In the genomic region with DNA sequence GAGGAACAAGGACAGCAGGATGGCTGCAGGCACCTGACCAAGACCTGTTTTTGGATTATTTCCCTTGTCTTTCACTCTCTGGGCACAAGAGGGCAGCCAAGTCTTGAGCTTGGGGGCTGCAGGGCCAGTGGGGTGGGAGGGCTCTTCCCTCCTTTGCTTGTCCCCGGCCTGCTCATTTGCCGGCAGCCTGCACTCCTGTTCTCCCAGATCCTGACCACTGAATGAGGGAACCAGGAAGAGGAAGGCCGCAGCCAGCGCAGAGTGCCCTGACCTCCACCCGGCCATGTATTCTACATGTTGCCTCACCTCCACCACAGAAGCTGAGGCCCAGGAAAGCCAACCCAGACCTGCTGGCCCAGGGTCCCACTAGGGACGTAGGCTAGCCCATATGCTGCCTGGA, we compare ENCODE assay signal across 1 cellular context.
TF ChIP-seq lines count a peak whose summit lies in the region.

No MANE protein-coding gene starts in this region.

TF ChIP-seq in HCT116, 20 proteins besides CTCF, POLR2A, EP300 and RAD21 (continued from another document):
- TF ChIP-seq, protein P1, sequence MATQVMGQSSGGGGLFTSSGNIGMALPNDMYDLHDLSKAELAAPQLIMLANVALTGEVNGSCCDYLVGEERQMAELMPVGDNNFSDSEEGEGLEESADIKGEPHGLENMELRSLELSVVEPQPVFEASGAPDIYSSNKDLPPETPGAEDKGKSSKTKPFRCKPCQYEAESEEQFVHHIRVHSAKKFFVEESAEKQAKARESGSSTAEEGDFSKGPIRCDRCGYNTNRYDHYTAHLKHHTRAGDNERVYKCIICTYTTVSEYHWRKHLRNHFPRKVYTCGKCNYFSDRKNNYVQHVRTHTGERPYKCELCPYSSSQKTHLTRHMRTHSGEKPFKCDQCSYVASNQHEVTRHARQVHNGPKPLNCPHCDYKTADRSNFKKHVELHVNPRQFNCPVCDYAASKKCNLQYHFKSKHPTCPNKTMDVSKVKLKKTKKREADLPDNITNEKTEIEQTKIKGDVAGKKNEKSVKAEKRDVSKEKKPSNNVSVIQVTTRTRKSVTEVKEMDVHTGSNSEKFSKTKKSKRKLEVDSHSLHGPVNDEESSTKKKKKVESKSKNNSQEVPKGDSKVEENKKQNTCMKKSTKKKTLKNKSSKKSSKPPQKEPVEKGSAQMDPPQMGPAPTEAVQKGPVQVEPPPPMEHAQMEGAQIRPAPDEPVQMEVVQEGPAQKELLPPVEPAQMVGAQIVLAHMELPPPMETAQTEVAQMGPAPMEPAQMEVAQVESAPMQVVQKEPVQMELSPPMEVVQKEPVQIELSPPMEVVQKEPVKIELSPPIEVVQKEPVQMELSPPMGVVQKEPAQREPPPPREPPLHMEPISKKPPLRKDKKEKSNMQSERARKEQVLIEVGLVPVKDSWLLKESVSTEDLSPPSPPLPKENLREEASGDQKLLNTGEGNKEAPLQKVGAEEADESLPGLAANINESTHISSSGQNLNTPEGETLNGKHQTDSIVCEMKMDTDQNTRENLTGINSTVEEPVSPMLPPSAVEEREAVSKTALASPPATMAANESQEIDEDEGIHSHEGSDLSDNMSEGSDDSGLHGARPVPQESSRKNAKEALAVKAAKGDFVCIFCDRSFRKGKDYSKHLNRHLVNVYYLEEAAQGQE (IDR thresholded peaks at IDR 0.05; ENCODE audit: low read depth): no peak
- no peak for TF ChIP-seq ELF1 (IDR thresholded peaks at IDR 0.05; ENCODE audit: borderline replicate concordance, low read depth)
